1 cellular context compared by ENCODE assay signal in the genomic region with DNA sequence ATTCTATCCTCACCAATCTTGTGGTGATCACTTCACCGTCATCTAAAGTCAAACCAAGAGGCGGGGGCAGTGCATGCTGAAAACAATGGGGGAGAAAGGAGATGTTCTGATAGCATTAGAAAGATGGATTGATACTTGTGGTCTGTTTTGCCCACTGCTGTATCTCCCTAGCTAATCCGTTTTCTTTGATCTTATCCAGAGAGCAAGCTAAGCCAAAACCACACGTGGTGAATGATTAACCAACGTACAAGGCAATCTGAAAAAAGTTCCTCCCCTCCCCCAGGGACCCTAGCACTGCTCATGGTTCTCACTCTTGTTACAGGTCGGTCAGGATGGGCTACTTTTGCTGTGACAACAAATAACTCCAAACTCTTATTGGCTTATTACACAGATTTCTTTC.
TF ChIP-seq lines count a peak whose summit lies in the region.

No MANE protein-coding gene starts in this region.

TF ChIP-seq in HepG2, 621 proteins besides CTCF, POLR2A, EP300 and RAD21 (continues in another document):
- TF ChIP-seq, protein P1, sequence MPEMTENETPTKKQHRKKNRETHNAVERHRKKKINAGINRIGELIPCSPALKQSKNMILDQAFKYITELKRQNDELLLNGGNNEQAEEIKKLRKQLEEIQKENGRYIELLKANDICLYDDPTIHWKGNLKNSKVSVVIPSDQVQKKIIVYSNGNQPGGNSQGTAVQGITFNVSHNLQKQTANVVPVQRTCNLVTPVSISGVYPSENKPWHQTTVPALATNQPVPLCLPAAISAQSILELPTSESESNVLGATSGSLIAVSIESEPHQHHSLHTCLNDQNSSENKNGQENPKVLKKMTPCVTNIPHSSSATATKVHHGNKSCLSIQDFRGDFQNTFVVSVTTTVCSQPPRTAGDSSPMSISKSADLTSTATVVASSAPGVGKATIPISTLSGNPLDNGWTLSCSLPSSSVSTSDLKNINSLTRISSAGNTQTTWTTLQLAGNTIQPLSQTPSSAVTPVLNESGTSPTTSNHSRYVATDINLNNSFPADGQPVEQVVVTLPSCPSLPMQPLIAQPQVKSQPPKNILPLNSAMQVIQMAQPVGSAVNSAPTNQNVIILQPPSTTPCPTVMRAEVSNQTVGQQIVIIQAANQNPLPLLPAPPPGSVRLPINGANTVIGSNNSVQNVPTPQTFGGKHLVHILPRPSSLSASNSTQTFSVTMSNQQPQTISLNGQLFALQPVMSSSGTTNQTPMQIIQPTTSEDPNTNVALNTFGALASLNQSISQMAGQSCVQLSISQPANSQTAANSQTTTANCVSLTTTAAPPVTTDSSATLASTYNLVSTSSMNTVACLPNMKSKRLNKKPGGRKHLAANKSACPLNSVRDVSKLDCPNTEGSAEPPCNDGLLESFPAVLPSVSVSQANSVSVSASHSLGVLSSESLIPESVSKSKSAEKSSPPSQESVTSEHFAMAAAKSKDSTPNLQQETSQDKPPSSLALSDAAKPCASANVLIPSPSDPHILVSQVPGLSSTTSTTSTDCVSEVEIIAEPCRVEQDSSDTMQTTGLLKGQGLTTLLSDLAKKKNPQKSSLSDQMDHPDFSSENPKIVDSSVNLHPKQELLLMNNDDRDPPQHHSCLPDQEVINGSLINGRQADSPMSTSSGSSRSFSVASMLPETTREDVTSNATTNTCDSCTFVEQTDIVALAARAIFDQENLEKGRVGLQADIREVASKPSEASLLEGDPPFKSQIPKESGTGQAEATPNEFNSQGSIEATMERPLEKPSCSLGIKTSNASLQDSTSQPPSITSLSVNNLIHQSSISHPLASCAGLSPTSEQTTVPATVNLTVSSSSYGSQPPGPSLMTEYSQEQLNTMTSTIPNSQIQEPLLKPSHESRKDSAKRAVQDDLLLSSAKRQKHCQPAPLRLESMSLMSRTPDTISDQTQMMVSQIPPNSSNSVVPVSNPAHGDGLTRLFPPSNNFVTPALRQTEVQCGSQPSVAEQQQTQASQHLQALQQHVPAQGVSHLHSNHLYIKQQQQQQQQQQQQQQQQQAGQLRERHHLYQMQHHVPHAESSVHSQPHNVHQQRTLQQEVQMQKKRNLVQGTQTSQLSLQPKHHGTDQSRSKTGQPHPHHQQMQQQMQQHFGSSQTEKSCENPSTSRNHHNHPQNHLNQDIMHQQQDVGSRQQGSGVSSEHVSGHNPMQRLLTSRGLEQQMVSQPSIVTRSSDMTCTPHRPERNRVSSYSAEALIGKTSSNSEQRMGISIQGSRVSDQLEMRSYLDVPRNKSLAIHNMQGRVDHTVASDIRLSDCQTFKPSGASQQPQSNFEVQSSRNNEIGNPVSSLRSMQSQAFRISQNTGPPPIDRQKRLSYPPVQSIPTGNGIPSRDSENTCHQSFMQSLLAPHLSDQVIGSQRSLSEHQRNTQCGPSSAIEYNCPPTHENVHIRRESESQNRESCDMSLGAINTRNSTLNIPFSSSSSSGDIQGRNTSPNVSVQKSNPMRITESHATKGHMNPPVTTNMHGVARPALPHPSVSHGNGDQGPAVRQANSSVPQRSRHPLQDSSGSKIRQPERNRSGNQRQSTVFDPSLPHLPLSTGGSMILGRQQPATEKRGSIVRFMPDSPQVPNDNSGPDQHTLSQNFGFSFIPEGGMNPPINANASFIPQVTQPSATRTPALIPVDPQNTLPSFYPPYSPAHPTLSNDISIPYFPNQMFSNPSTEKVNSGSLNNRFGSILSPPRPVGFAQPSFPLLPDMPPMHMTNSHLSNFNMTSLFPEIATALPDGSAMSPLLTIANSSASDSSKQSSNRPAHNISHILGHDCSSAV (CRISPR knock-in tag; IDR thresholded peaks at IDR 0.05; ENCODE audit: borderline replicate concordance) = no peak
- TF ChIP-seq TARDBP (CRISPR knock-in tag; IDR thresholded peaks at IDR 0.05) = peak; percentile 52; the same call in 1 of the 2 replicates
- TF ChIP-seq FOSL2 (CRISPR knock-in tag; IDR thresholded peaks at IDR 0.05) = peak; percentile 46
- no peak for TF ChIP-seq ZNF747 (CRISPR knock-in tag; IDR thresholded peaks at IDR 0.05; ENCODE audit: borderline replicate concordance)
- TF ChIP-seq, protein P2, sequence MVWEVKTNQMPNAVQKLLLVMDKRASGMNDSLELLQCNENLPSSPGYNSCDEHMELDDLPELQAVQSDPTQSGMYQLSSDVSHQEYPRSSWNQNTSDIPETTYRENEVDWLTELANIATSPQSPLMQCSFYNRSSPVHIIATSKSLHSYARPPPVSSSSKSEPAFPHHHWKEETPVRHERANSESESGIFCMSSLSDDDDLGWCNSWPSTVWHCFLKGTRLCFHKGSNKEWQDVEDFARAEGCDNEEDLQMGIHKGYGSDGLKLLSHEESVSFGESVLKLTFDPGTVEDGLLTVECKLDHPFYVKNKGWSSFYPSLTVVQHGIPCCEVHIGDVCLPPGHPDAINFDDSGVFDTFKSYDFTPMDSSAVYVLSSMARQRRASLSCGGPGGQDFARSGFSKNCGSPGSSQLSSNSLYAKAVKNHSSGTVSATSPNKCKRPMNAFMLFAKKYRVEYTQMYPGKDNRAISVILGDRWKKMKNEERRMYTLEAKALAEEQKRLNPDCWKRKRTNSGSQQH (CRISPR knock-in tag; IDR thresholded peaks at IDR 0.05; ENCODE audit: low read depth) = no peak
- no peak for TF ChIP-seq TRAFD1 (CRISPR knock-in tag; IDR thresholded peaks at IDR 0.05; ENCODE audit: borderline replicate concordance)
- no peak for TF ChIP-seq ZNF10 (CRISPR knock-in tag; IDR thresholded peaks at IDR 0.05; ENCODE audit: borderline replicate concordance, low read depth)
- no peak for TF ChIP-seq SMARCC2 (IDR thresholded peaks at IDR 0.05)
- TF ChIP-seq, protein P3, sequence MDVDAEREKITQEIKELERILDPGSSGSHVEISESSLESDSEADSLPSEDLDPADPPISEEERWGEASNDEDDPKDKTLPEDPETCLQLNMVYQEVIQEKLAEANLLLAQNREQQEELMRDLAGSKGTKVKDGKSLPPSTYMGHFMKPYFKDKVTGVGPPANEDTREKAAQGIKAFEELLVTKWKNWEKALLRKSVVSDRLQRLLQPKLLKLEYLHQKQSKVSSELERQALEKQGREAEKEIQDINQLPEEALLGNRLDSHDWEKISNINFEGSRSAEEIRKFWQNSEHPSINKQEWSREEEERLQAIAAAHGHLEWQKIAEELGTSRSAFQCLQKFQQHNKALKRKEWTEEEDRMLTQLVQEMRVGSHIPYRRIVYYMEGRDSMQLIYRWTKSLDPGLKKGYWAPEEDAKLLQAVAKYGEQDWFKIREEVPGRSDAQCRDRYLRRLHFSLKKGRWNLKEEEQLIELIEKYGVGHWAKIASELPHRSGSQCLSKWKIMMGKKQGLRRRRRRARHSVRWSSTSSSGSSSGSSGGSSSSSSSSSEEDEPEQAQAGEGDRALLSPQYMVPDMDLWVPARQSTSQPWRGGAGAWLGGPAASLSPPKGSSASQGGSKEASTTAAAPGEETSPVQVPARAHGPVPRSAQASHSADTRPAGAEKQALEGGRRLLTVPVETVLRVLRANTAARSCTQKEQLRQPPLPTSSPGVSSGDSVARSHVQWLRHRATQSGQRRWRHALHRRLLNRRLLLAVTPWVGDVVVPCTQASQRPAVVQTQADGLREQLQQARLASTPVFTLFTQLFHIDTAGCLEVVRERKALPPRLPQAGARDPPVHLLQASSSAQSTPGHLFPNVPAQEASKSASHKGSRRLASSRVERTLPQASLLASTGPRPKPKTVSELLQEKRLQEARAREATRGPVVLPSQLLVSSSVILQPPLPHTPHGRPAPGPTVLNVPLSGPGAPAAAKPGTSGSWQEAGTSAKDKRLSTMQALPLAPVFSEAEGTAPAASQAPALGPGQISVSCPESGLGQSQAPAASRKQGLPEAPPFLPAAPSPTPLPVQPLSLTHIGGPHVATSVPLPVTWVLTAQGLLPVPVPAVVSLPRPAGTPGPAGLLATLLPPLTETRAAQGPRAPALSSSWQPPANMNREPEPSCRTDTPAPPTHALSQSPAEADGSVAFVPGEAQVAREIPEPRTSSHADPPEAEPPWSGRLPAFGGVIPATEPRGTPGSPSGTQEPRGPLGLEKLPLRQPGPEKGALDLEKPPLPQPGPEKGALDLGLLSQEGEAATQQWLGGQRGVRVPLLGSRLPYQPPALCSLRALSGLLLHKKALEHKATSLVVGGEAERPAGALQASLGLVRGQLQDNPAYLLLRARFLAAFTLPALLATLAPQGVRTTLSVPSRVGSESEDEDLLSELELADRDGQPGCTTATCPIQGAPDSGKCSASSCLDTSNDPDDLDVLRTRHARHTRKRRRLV (CRISPR knock-in tag; IDR thresholded peaks at IDR 0.05) = no peak
- peak; percentile 58 for TF ChIP-seq NR2F6 (IDR thresholded peaks at IDR 0.05)
- peak; percentile 13; the same call in 1 of the 2 replicates for TF ChIP-seq NR2F6 (CRISPR knock-in tag; IDR thresholded peaks at IDR 0.05)
- TF ChIP-seq ZNF264 (CRISPR knock-in tag; IDR thresholded peaks at IDR 0.05) = peak; percentile 29; the same call in 1 of the 2 replicates
- TF ChIP-seq TAF1 (CRISPR knock-in tag; IDR thresholded peaks at IDR 0.05) = no peak
- no peak for TF ChIP-seq GZF1 (CRISPR knock-in tag; IDR thresholded peaks at IDR 0.05)
- no peak for TF ChIP-seq U2AF1 (optimal IDR thresholded peaks at IDR 0.05; ENCODE audit: low read depth, low read length)
- TF ChIP-seq ZNF879 (CRISPR knock-in tag; IDR thresholded peaks at IDR 0.05) = no peak
- TF ChIP-seq SP5 (CRISPR knock-in tag; IDR thresholded peaks at IDR 0.05; ENCODE audit: borderline replicate concordance, low read depth) = peak; percentile 80
- TF ChIP-seq CBFB (CRISPR knock-in tag; IDR thresholded peaks at IDR 0.05) = peak; percentile 100
- TF ChIP-seq FOXP1 (IDR thresholded peaks at IDR 0.05) = no peak
- peak; percentile 73 for TF ChIP-seq FOXP1 (CRISPR knock-in tag; IDR thresholded peaks at IDR 0.05)
- TF ChIP-seq HDAC1 (CRISPR knock-in tag; IDR thresholded peaks at IDR 0.05) = no peak
- TF ChIP-seq HOXD1 (CRISPR knock-in tag; IDR thresholded peaks at IDR 0.05) = peak; percentile 98
- no peak for TF ChIP-seq ZNF335 (CRISPR knock-in tag; IDR thresholded peaks at IDR 0.05)
- TF ChIP-seq ZBTB7A (CRISPR knock-in tag; IDR thresholded peaks at IDR 0.05) = peak; percentile 49; the same call in 1 of the 2 replicates
- TF ChIP-seq ZNF33A (CRISPR knock-in tag; IDR thresholded peaks at IDR 0.05; ENCODE audit: borderline replicate concordance) = no peak
- TF ChIP-seq TCF7 (IDR thresholded peaks at IDR 0.05; ENCODE audit: low read depth) = peak; percentile 92
- TF ChIP-seq ZMYM4 (CRISPR knock-in tag; IDR thresholded peaks at IDR 0.05) = 0 out of 2 replicates have a peak, but pooled peaks have one; percentile 29
- TF ChIP-seq, protein P4, sequence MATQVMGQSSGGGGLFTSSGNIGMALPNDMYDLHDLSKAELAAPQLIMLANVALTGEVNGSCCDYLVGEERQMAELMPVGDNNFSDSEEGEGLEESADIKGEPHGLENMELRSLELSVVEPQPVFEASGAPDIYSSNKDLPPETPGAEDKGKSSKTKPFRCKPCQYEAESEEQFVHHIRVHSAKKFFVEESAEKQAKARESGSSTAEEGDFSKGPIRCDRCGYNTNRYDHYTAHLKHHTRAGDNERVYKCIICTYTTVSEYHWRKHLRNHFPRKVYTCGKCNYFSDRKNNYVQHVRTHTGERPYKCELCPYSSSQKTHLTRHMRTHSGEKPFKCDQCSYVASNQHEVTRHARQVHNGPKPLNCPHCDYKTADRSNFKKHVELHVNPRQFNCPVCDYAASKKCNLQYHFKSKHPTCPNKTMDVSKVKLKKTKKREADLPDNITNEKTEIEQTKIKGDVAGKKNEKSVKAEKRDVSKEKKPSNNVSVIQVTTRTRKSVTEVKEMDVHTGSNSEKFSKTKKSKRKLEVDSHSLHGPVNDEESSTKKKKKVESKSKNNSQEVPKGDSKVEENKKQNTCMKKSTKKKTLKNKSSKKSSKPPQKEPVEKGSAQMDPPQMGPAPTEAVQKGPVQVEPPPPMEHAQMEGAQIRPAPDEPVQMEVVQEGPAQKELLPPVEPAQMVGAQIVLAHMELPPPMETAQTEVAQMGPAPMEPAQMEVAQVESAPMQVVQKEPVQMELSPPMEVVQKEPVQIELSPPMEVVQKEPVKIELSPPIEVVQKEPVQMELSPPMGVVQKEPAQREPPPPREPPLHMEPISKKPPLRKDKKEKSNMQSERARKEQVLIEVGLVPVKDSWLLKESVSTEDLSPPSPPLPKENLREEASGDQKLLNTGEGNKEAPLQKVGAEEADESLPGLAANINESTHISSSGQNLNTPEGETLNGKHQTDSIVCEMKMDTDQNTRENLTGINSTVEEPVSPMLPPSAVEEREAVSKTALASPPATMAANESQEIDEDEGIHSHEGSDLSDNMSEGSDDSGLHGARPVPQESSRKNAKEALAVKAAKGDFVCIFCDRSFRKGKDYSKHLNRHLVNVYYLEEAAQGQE (IDR thresholded peaks at IDR 0.05; ENCODE audit: borderline replicate concordance in 1 of 2, low read depth in 1 of 2, low read length in 2 of 2) = 0 out of 4 replicates have a peak, but pooled peaks of 1 of the 2 experiments have one; percentile 21
- TF ChIP-seq, protein P5, sequence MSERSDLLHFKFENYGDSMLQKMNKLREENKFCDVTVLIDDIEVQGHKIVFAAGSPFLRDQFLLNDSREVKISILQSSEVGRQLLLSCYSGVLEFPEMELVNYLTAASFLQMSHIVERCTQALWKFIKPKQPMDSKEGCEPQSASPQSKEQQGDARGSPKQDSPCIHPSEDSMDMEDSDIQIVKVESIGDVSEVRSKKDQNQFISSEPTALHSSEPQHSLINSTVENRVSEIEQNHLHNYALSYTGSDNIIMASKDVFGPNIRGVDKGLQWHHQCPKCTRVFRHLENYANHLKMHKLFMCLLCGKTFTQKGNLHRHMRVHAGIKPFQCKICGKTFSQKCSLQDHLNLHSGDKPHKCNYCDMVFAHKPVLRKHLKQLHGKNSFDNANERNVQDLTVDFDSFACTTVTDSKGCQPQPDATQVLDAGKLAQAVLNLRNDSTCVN (CRISPR knock-in tag; IDR thresholded peaks at IDR 0.05; ENCODE audit: borderline replicate concordance) = no peak
- 0 out of 2 replicates have a peak, but pooled peaks have one; percentile 25 for TF ChIP-seq ZNF205 (CRISPR knock-in tag; IDR thresholded peaks at IDR 0.05)
- TF ChIP-seq HHEX (CRISPR knock-in tag; IDR thresholded peaks at IDR 0.05) = peak; percentile 82
